In the genomic region with DNA sequence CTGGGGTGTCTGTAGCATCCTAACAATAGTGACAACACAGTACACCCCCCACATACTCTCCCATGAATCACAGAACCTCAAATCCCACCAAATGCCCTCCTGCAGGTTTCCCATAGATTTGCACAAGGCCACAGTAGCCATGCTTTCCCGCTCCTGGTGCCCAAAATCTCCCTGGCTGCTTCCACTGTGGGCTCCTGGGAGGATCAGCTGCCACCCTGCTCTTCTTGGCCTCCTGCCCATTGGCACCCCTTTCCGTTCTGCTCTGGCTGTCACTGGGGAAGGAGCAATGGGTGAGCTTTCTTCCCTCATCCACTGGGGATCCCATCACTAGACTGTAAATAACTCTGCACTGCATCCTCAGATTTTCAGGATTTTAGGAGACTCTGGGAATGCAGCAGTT, we compare ENCODE assay signal across 27 cellular contexts.
"Had no signal": no experiment of that assay in that cellular context is flagged by ENCODE, and none has a peak within 500 bp of the region (broad histone marks: within the 10 kb centered on the region; RNA-seq: fewer than 3 reads in every experiment).

No MANE protein-coding gene starts in this region.

- H3K27me3 ChIP-seq: testis, thyroid gland, tibial artery, tibial nerve, transverse colon, upper lobe of left lung, upper lobe of right lung, uterus, vagina had no signal

- H3K4me3 ChIP-seq: stomach, suprapubic skin, testis, thoracic aorta, thyroid gland, tibial artery, tibial nerve, transverse colon, upper lobe of left lung, upper lobe of right lung, uterus, vagina had no signal

- H3K9me3 ChIP-seq: stomach, suprapubic skin, testis, thoracic aorta, thyroid gland, tibial artery, tibial nerve, transverse colon, upper lobe of left lung, upper lobe of right lung, uterus, vagina had no signal

- H3K36me3 Mint-ChIP-seq: stimulated activated effector memory CD8-positive, alpha-beta T cell treated with anti-CD3 and anti-CD28 coated beads, Interleukin-12 subunit alpha, Interleukin-12 subunit beta, amount 100 ng/mL, for 72 hours; stimulated activated memory B cell treated with anti-CD40 and anti-IgM and Interleukin-4, amounts not matched to agents 10 μg/mL and 1 μg/mL and 100 μg/mL, for 72 hours; stimulated activated naive B cell treated with anti-CD40 and anti-IgM and Interleukin-4, amounts not matched to agents 10 μg/mL and 1 μg/mL and 100 μg/mL, for 72 hours; type B pancreatic cell had no signal

- H3K4me3 Mint-ChIP-seq: stimulated activated effector memory CD8-positive, alpha-beta T cell treated with anti-CD3 and anti-CD28 coated beads, Interleukin-12 subunit alpha, Interleukin-12 subunit beta, amount 100 ng/mL, for 72 hours; stimulated activated memory B cell treated with anti-CD40 and anti-IgM and Interleukin-4, amounts not matched to agents 10 μg/mL and 1 μg/mL and 100 μg/mL, for 72 hours; stimulated activated naive B cell treated with anti-CD40 and anti-IgM and Interleukin-4, amounts not matched to agents 10 μg/mL and 1 μg/mL and 100 μg/mL, for 72 hours; stimulated activated naive CD8-positive, alpha-beta T cell treated with anti-CD3 and anti-CD28 coated beads, Interleukin-15, amount 100 ng/mL, for 72 hours; stimulated activated naive CD8-positive, alpha-beta T cell treated with anti-CD3 and anti-CD28 coated beads, Interleukin-15, Interleukin-2, amounts not matched to agents 100 ng/mL and 50 ng/mL, for 24 hours; type B pancreatic cell had no signal

- H3K27ac Mint-ChIP-seq: stimulated activated effector memory CD8-positive, alpha-beta T cell treated with anti-CD3 and anti-CD28 coated beads, Interleukin-12 subunit alpha, Interleukin-12 subunit beta, amount 100 ng/mL, for 72 hours; stimulated activated memory B cell treated with anti-CD40 and anti-IgM and Interleukin-4, amounts not matched to agents 10 μg/mL and 1 μg/mL and 100 μg/mL, for 72 hours; stimulated activated naive B cell treated with anti-CD40 and anti-IgM and Interleukin-4, amounts not matched to agents 10 μg/mL and 1 μg/mL and 100 μg/mL, for 72 hours; stimulated activated naive CD8-positive, alpha-beta T cell treated with anti-CD3 and anti-CD28 coated beads, Interleukin-15, amount 100 ng/mL, for 72 hours; stimulated activated naive CD8-positive, alpha-beta T cell treated with anti-CD3 and anti-CD28 coated beads, Interleukin-15, Interleukin-2, amounts not matched to agents 100 ng/mL and 50 ng/mL, for 24 hours; type B pancreatic cell had no signal

- DNase-seq: stimulated activated CD4-positive, alpha-beta T cell treated with anti-CD3 and anti-CD28 coated beads, Interleukin-2, amount 100 ng/mL, for 48 hours; stimulated activated CD4-positive, alpha-beta T cell treated with anti-CD3 and anti-CD28 coated beads, Interleukin-4, amount 100 ng/mL, for 1 hour; stimulated activated CD4-positive, alpha-beta T cell treated with anti-CD3 and anti-CD28 coated beads, Interleukin-4, amount 100 ng/mL, for 24 hours; stimulated activated CD4-positive, alpha-beta T cell treated with anti-CD3 and anti-CD28 coated beads, Interleukin-4, amount 100 ng/mL, for 4 hours; stimulated activated CD8-positive, alpha-beta memory T cell treated with anti-CD3 and anti-CD28 coated beads, Interleukin-4, amount 100 ng/mL, for 48 hours; stimulated activated naive B cell treated with anti-CD40 and anti-IgM and Interleukin-4, amounts not matched to agents 10 μg/mL and 1 μg/mL and 100 μg/mL, for 72 hours; stimulated activated naive CD4-positive, alpha-beta T cell; stimulated activated naive CD4-positive, alpha-beta T cell treated with Interleukin-2 at 50 U/mL for 16 hours; stimulated activated naive CD8-positive, alpha-beta T cell treated with anti-CD3 and anti-CD28 coated beads, Interleukin-15, amount 100 ng/mL, for 72 hours; stimulated activated naive CD8-positive, alpha-beta T cell treated with anti-CD3 and anti-CD28 coated beads, Interleukin-15, Interleukin-2, amounts not matched to agents 100 U/mL and 50 U/mL, for 24 hours; stomach; testis; thyroid gland; tibial artery; transverse colon; trophoblast cell; upper lobe of right lung; uterus had no signal

- H3K27ac ChIP-seq: stomach, suprapubic skin, testis, thoracic aorta, thyroid gland, tibial artery, tibial nerve, transverse colon, upper lobe of left lung, upper lobe of right lung, uterus, vagina had no signal

- H3K4me1 Mint-ChIP-seq: stimulated activated effector memory CD8-positive, alpha-beta T cell treated with anti-CD3 and anti-CD28 coated beads, Interleukin-12 subunit alpha, Interleukin-12 subunit beta, amount 100 ng/mL, for 72 hours; stimulated activated memory B cell treated with anti-CD40 and anti-IgM and Interleukin-4, amounts not matched to agents 10 μg/mL and 1 μg/mL and 100 μg/mL, for 72 hours; stimulated activated naive B cell treated with anti-CD40 and anti-IgM and Interleukin-4, amounts not matched to agents 10 μg/mL and 1 μg/mL and 100 μg/mL, for 72 hours; stimulated activated naive CD8-positive, alpha-beta T cell treated with anti-CD3 and anti-CD28 coated beads, Interleukin-15, amount 100 ng/mL, for 72 hours had no signal

- H3K36me3 ChIP-seq: stomach, suprapubic skin, thoracic aorta, thyroid gland, tibial artery, tibial nerve, transverse colon, upper lobe of left lung, upper lobe of right lung, uterus, vagina had no signal

- H3K9me3 Mint-ChIP-seq: stimulated activated effector memory CD8-positive, alpha-beta T cell treated with anti-CD3 and anti-CD28 coated beads, Interleukin-12 subunit alpha, Interleukin-12 subunit beta, amount 100 ng/mL, for 72 hours; stimulated activated memory B cell treated with anti-CD40 and anti-IgM and Interleukin-4, amounts not matched to agents 10 μg/mL and 1 μg/mL and 100 μg/mL, for 72 hours; stimulated activated naive B cell treated with anti-CD40 and anti-IgM and Interleukin-4, amounts not matched to agents 10 μg/mL and 1 μg/mL and 100 μg/mL, for 72 hours; stimulated activated naive CD8-positive, alpha-beta T cell treated with anti-CD3 and anti-CD28 coated beads, Interleukin-15, Interleukin-2, amounts not matched to agents 100 ng/mL and 50 ng/mL, for 24 hours; type B pancreatic cell had no signal

- H3K4me1 ChIP-seq: stomach, suprapubic skin, testis, thyroid gland, tibial artery, tibial nerve, transverse colon, upper lobe of left lung, upper lobe of right lung, uterus, vagina had no signal
